In genomic region chr2:174174741-174175140, GRCh38 we compare ENCODE assay signal across 20 cellular contexts.
DNase-seq lines count a peak whose midpoint lies in the region; ATAC-seq, FAIRE-seq and TF ChIP-seq lines count a peak whose summit lies in the region.
"Had no signal": no experiment of that assay in that cellular context is flagged by ENCODE, and none has a peak within 500 bp of the region (broad histone marks: within the 10 kb centered on the region; RNA-seq: fewer than 3 reads in every experiment).

No MANE protein-coding gene starts in this region.

- H3K9me3 ChIP-seq in K562 (replicated peaks; ENCODE audit: control insufficient read depth, insufficient read depth, low read depth, low read length), result peaks cover 6% of the 10 kb centered on the region; the same call in 1 of the 2 replicates
- peaks cover 0 to 3% (median 0%) of the 10 kb centered on the region in 4 donors for H3K9me3 ChIP-seq in right lobe of liver

- peaks cover 88% of the 10 kb centered on the region for H3K79me2 ChIP-seq in K562 (ENCODE audit: control insufficient read depth, insufficient read depth, low read length)

- TF ChIP-seq CTCF in LNCaP clone FGC (IDR thresholded peaks at IDR 0.05; ENCODE audit: control insufficient read depth, extremely low read depth, insufficient read depth) (no peak), K562 (IDR thresholded peaks at IDR 0.05 in 2 of 3, conservative IDR thresholded peaks at IDR 0.05 in 1 of 3; ENCODE audit: insufficient read depth in 2 of 3, low read depth in 1 of 3, low read length in 3 of 3) (no peak), right lobe of liver (IDR thresholded peaks at IDR 0.05) (no peak), GM20000 (IDR thresholded peaks at IDR 0.05; ENCODE audit: extremely low read depth, missing control alignments) (no peak)

- H3K36me3 ChIP-seq in K562 (ENCODE audit: control insufficient read depth, insufficient read depth, low read length) (peaks cover 13% of the 10 kb centered on the region; the same call in 1 of the 3 replicates), right lobe of liver (no peaks in the 10 kb centered on the region)

- no peak for TF ChIP-seq RAD21 in K562 (CRISPR knock-in tag; conservative IDR thresholded peaks at IDR 0.05 in 1 of 2, IDR thresholded peaks at IDR 0.05 in 1 of 2)

- H3K27ac ChIP-seq in K562 (ENCODE audit: extremely low read depth, low read depth, low read length) (no peak overlapping the region), right lobe of liver (no peak overlapping the region)

- H3K27me3 ChIP-seq in K562 (ENCODE audit: control insufficient read depth in 2 of 2, insufficient read depth in 2 of 2, low read length in 2 of 2) (no peaks in the 10 kb centered on the region), right lobe of liver (no peaks in the 10 kb centered on the region)

- no peak overlapping the region for H3K9ac ChIP-seq in K562 (ENCODE audit: insufficient read depth in 1 of 2, low read depth in 2 of 2, low read length in 2 of 2)

- H3K9me1 ChIP-seq in K562 (ENCODE audit: control insufficient read depth, insufficient read depth, low read length), result no peaks in the 10 kb centered on the region

- no peaks in the 10 kb centered on the region for H4K20me1 ChIP-seq in K562 (replicated peaks; ENCODE audit: control insufficient read depth, insufficient read depth, low read length)

- no TSS peak for BruUV-seq in K562 (replicated peaks; lab: Mats Ljungman, UMichigan)

- H3K4me1 ChIP-seq in K562 (replicated peaks in 1 of 2; ENCODE audit: control insufficient read depth in 2 of 2, insufficient read depth in 2 of 2, low read length in 2 of 2), result no peaks in the 10 kb centered on the region
- peaks cover 0 to 10% (median 4%) of the 10 kb centered on the region in 4 donors for H3K4me1 ChIP-seq in right lobe of liver

- WGBS in K562 (ENCODE audit: insufficient coverage, low coverage, missing lambda C conversion rate), result 77% methylated on average over 2 of the region's 2 CpGs
- 45% methylated on average over 2 of the region's 2 CpGs for WGBS in right lobe of liver (ENCODE audit: insufficient coverage, low coverage, low lambda C conversion rate, missing lambda C conversion rate)

- POLR2A ChIA-PET in K562 (lab: Yijun Ruan, JAX), result no interaction called here

- no peak for ATAC-seq in K562
- peak; percentile 64 to 90 (median 81) for ATAC-seq in right lobe of liver
- ATAC-seq: HCT116, PC-3 had no signal

- DNase-seq in SHP77 (lab: John Stamatoyannopoulos, UW) (peak; percentile 7 to 17), SHP77 treated with DMSO at 0.1 percent for 48 hours (lab: John Stamatoyannopoulos, UW) (no peak), LNCaP clone FGC (ENCODE audit: low read depth) (peak; percentile 68), K562 (ENCODE audit: extremely low read depth in 1 of 4, low spot score in 3 of 4) (no peak), right lobe of liver (no peak), GM20000 (ENCODE audit: low spot score) (no peak)
- no peak for DNase-seq in activated CD8-positive, alpha-beta memory T cell treated with anti-CD3 and anti-CD28 coated beads, Interleukin-2, amount 50 U/mL, for 4 hours
- DNase-seq: ACHN; C1 segment of cervical spinal cord; CD8-positive, alpha-beta memory T cell; GDM1; GOT3; NCI-H1436; NCI-H2107; NCI-H774; PC-3; RPMI8226; T-helper 1 cell; T-helper 9 cell had no signal

- no peak overlapping the region for H2AFZ ChIP-seq in K562 (ENCODE audit: low read depth, low read length)

- H3K4me2 ChIP-seq in K562 (ENCODE audit: insufficient read depth, low read length), result no peak overlapping the region

- no peak for FAIRE-seq in K562 (lab: Jason Lieb, UNC)

- H3K4me3 ChIP-seq in LNCaP clone FGC (ENCODE audit: low read depth, low read length), result no peak overlapping the region
- no peak overlapping the region for H3K4me3 ChIP-seq in K562
- no peak overlapping the region for H3K4me3 ChIP-seq in right lobe of liver

- CTCF ChIA-PET in K562 (lab: Yijun Ruan, JAX; ENCODE audit: low intra/inter-chr PET ratio), result interaction anchor here (0.6 kb wide), 1 partner anchor 326 kb away, joined by 3 read pairs; no protein-coding TSS in a partner anchor

- TF ChIP-seq EP300 in K562 (IDR thresholded peaks at IDR 0.05; ENCODE audit: low read length), result no peak

- intact Hi-C loops in K562 (cut with micrococcal nuclease), result no loop called here
- intact Hi-C loops in right lobe of liver (cut with DNase I), result no loop called here

- in situ Hi-C loops in K562 (cut with MboI), result no loop called here

- TF ChIP-seq POLR2A in K562 (conservative IDR thresholded peaks at IDR 0.05) (no peak), right lobe of liver (IDR thresholded peaks at IDR 0.05) (no peak)

TF ChIP-seq in K562, 482 proteins besides CTCF, POLR2A, EP300 and RAD21:
- peak; percentile 62 for TF ChIP-seq NFIC (IDR thresholded peaks at IDR 0.05)
- no peak for TF ChIP-seq NR3C1 (CRISPR knock-in tag; IDR thresholded peaks at IDR 0.05)
- no peak for TF ChIP-seq ZNF184 (CRISPR knock-in tag; IDR thresholded peaks at IDR 0.05)
- TF ChIP-seq ZNF133 (CRISPR knock-in tag; IDR thresholded peaks at IDR 0.05), result no peak
- no peak for TF ChIP-seq RNF2 (IDR thresholded peaks at IDR 0.05)

Comparison
In these comparisons a context has a peak if more than half of its experiments do, and no peak if none do; other contexts are left out.
1. DNase-seq: peak in SHP77 (2 of 2) and LNCaP clone FGC (single experiment); none in SHP77 treated with DMSO at 0.1 percent for 48 hours (single experiment), K562 (0 of 4), right lobe of liver (0 of 3), GM20000 (single experiment) and activated CD8-positive, alpha-beta memory T cell treated with anti-CD3 and anti-CD28 coated beads, Interleukin-2, amount 50 U/mL, for 4 hours (single experiment).